In the genomic region with DNA sequence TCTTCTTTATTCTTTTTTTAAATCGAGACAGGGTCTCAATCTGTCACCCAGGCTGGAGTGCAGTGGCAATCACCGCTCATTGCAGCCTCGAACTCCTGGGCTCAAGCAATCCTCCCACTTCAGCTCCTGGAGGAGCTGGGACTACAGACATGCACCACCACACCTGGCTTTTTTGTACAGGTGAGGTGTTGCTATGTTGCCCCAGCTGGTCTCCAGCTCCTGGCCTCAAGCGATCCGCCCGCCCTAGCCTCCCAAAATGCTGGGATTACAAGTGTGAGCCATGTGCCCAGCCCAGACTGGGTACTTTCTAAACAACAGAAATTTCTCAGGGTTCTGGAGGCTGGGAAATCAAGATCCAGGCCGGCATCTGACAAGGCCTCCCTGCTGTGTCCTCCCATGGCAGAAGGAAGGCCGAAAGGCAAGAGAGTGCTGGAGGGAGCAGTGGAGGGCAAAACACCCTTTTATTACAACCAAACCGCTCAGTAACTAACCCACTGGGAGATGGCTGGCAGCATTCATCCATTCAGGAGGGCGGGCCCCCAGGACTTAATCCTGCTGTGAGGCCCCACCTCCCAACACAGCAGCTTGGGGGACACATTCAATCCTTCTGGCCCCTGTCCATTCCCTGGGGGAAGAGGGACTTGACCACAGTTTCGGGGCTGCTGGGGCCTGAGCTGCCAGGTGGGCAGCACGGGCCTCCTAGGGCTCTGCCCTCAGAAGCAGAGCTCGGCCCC, we compare ENCODE assay signal across 7 cellular contexts.
DNase-seq lines count a peak whose midpoint lies in the region; ATAC-seq and TF ChIP-seq lines count a peak whose summit lies in the region.
"Not testable (repeated sequence)": the region's sequence is repeated elsewhere in the genome, so short reads cannot be mapped to it uniquely, and the experiment has no call there.

No MANE protein-coding gene starts in this region.

- not testable (repeated sequence) for H3K9me3 ChIP-seq in BLaER1; esophagus muscularis mucosa; lung (ENCODE audit: control insufficient read depth in 2 of 2, insufficient read depth in 1 of 2, low read length in 1 of 2)

- 82% methylated on average over 12 of the region's 13 CpGs for WGBS in esophagus muscularis mucosa
- WGBS in lung, 2 donors, result 77 to 84% methylated on average over 13 of the region's 13 CpGs

- TF ChIP-seq CTCF in esophagus muscularis mucosa (IDR thresholded peaks at IDR 0.05); lung (IDR thresholded peaks at IDR 0.05; ENCODE audit: control extremely low read depth, extremely low read depth): not testable (repeated sequence)

- H3K27me3 Mint-ChIP-seq in activated CD4-positive, alpha-beta T cell treated with anti-CD3 and anti-CD28 coated beads, Interleukin-2, amount 10 ng/mL, durations not matched to agents 24 days and 14 days, result not testable (repeated sequence)

- intact Hi-C loops in activated CD4-positive, alpha-beta T cell treated with anti-CD3 and anti-CD28 coated beads, Interleukin-2, amount 10 ng/mL, durations not matched to agents 24 days and 14 days (cut with micrococcal nuclease); esophagus muscularis mucosa (cut with DNase I); posterior vena cava (cut with DNase I): not testable (repeated sequence)

- not testable (repeated sequence) for TF ChIP-seq EP300 in esophagus muscularis mucosa (IDR thresholded peaks at IDR 0.05)

- peak; percentile 26 for DNase-seq in ELF-1 (ENCODE audit: low read depth, low spot score)
- peak; percentile 43 for DNase-seq in activated CD4-positive, alpha-beta T cell treated with anti-CD3 and anti-CD28 coated beads, Interleukin-2, amount 10 ng/mL, durations not matched to agents 24 days and 14 days
- peak; percentile 91 for DNase-seq in esophagus muscularis mucosa (ENCODE audit: extremely low spot score)
- DNase-seq in lung (ENCODE audit: low spot score), result peak; percentile 27
- DNase-seq in posterior vena cava (ENCODE audit: low spot score), result peak; percentile 79
- peak; percentile 31 for DNase-seq in ureter (ENCODE audit: low spot score)

- not testable (repeated sequence) for H4K20me1 ChIP-seq in BLaER1

- H3K27ac Mint-ChIP-seq in activated CD4-positive, alpha-beta T cell treated with anti-CD3 and anti-CD28 coated beads, Interleukin-2, amount 10 ng/mL, durations not matched to agents 24 days and 14 days, result not testable (repeated sequence)

- not testable (repeated sequence) for TF ChIP-seq POLR2A in esophagus muscularis mucosa (IDR thresholded peaks at IDR 0.05; ENCODE audit: low read depth)

- ATAC-seq in lung (ENCODE audit: insufficient read depth, low FRiP score), result not testable (repeated sequence)

- not testable (repeated sequence) for H3K4me1 Mint-ChIP-seq in activated CD4-positive, alpha-beta T cell treated with anti-CD3 and anti-CD28 coated beads, Interleukin-2, amount 10 ng/mL, durations not matched to agents 24 days and 14 days

- H3K27me3 ChIP-seq in BLaER1; esophagus muscularis mucosa; lung (ENCODE audit: control insufficient read depth, insufficient read depth): not testable (repeated sequence)

- H3K4me3 Mint-ChIP-seq in activated CD4-positive, alpha-beta T cell treated with anti-CD3 and anti-CD28 coated beads, Interleukin-2, amount 10 ng/mL, durations not matched to agents 24 days and 14 days, result not testable (repeated sequence)

- not testable (repeated sequence) for H3K9me3 Mint-ChIP-seq in activated CD4-positive, alpha-beta T cell treated with anti-CD3 and anti-CD28 coated beads, Interleukin-2, amount 10 ng/mL, durations not matched to agents 24 days and 14 days

- H3K4me1 ChIP-seq in BLaER1, result peaks cover 62% of the 10 kb centered on the region
- not testable (repeated sequence) for H3K4me1 ChIP-seq in esophagus muscularis mucosa; lung (ENCODE audit: control insufficient read depth in 2 of 2, insufficient read depth in 2 of 2, low read length in 2 of 2)

- H3K36me3 ChIP-seq in BLaER1; esophagus muscularis mucosa; lung (ENCODE audit: control insufficient read depth in 2 of 2, insufficient read depth in 2 of 2, low read length in 2 of 2): not testable (repeated sequence)

- peak overlapping the region; percentile 34; the same call in 1 of the 2 replicates for H3K9ac ChIP-seq in BLaER1

- peak overlapping the region; percentile 52 for H3K27ac ChIP-seq in BLaER1
- H3K27ac ChIP-seq in esophagus muscularis mucosa (replicated peaks in 1 of 4); lung (ENCODE audit: low read depth in 1 of 2, low read length in 1 of 2): not testable (repeated sequence)

- peak overlapping the region; percentile 80 for H3K4me2 ChIP-seq in BLaER1

- not testable (repeated sequence) for H3K36me3 Mint-ChIP-seq in activated CD4-positive, alpha-beta T cell treated with anti-CD3 and anti-CD28 coated beads, Interleukin-2, amount 10 ng/mL, durations not matched to agents 24 days and 14 days (ENCODE audit: low read depth)

- 0 out of 2 replicates have a peak overlapping the region, but pooled peaks have one; percentile 16 for H3K4me3 ChIP-seq in BLaER1
- H3K4me3 ChIP-seq in esophagus muscularis mucosa, lung: not testable (repeated sequence)

Comparison
In these comparisons a context has a peak if more than half of its experiments do, and no peak if none do; other contexts are left out.
1. DNase-seq: peak in every context shown above with its lines; median percentile 91 in esophagus muscularis mucosa; 79 in posterior vena cava; 43 in activated CD4-positive, alpha-beta T cell treated with anti-CD3 and anti-CD28 coated beads, Interleukin-2, amount 10 ng/mL, durations not matched to agents 24 days and 14 days; 31 in ureter; 27 in lung; 26 in ELF-1.